11 cellular contexts compared by ENCODE assay signal in genomic region chr12:9975614-9976013, GRCh38. TPM values are rescaled to one million over a fixed set of nuclear protein-coding genes. Genes with fewer than 3 reads are reported as not detected.
"Had no signal": no experiment of that assay in that cellular context is flagged by ENCODE, and none has a peak within 500 bp of the region (broad histone marks: within the 10 kb centered on the region; RNA-seq: fewer than 3 reads in every experiment).

No MANE protein-coding gene starts in this region.

- DNase-seq: GM23248, GOT3, H7, IMR-90, KG1 had no signal

- H3K36me3 ChIP-seq: HAP-1 had no signal

- H3K9ac ChIP-seq: GM23248 had no signal

- H3K9me3 ChIP-seq: HAP-1 had no signal

- ATAC-seq: HCT116, K562 had no signal

- FAIRE-seq: HTR-8/SVneo, K562 had no signal

- H2AFZ ChIP-seq: GM23248 had no signal

- H3K4me3 ChIP-seq: GM23248, HAP-1, K562 had no signal

- H3K27ac ChIP-seq: GM23248 had no signal

RNA-seq across cellular contexts. Expression of gene CLEC12A, which starts 4.4 kb away (rescaled TPM):
- total RNA-seq: GM23248, H4, H7, HT-29, IMR-90, K562 had no signal
- polyA plus RNA-seq: GM23248, IMR-90, K562 had no signal

RNA-seq across cellular contexts. Expression of gene CLEC1B, which starts 23.3 kb away (rescaled TPM):
- total RNA-seq: GM23248, H4, H7, HT-29, IMR-90, K562 had no signal
- polyA plus RNA-seq: GM23248, IMR-90, K562 had no signal

RNA-seq across cellular contexts. Expression of gene CLEC12B, which starts 34.8 kb away (rescaled TPM):
- total RNA-seq: GM23248, H4, H7, HT-29, IMR-90, K562 had no signal
- polyA plus RNA-seq: GM23248, K562 had no signal

RNA-seq across cellular contexts. Expression of gene CLEC2A, which starts 43.4 kb away (rescaled TPM):
- total RNA-seq: GM23248, H4, H7, HT-29, IMR-90, K562 had no signal
- polyA plus RNA-seq: GM23248, IMR-90, K562 had no signal

RNA-seq across cellular contexts. Expression of gene CLEC9A, which starts 54.9 kb away (rescaled TPM):
- total RNA-seq: GM23248, H4, H7, HT-29, IMR-90, K562 had no signal
- polyA plus RNA-seq: GM23248, IMR-90, K562 had no signal
